ENCODE assay signal across 8 cellular contexts in genomic region chr1:225746361-225747179, GRCh38. TPM values are rescaled to one million over a fixed set of nuclear protein-coding genes. Genes with fewer than 3 reads are reported as not detected.
DNase-seq lines count a peak whose midpoint lies in the region; ATAC-seq and TF ChIP-seq lines count a peak whose summit lies in the region.

No MANE protein-coding gene starts in this region.

- peak overlapping the region; percentile 69 for H3K27ac Mint-ChIP-seq in Caco-2 (ENCODE audit: unreplicated experiment)

- ATAC-seq in HG03045 (IDR thresholded peaks at IDR 0.05; ENCODE audit: unreplicated experiment) (no peak), HG02759 (IDR thresholded peaks at IDR 0.05; ENCODE audit: unreplicated experiment) (no peak)

- POLR2A ChIA-PET in Caco-2 (lab: Charles Lee), result interaction anchor here (0.5 kb wide), 1 partner anchor 17 kb away, joined by 11 read pairs; no protein-coding TSS in a partner anchor

- intact Hi-C loops in Caco-2 (cut with micrococcal nuclease; ENCODE audit: unreplicated experiment), result no loop called here

- H3K4me1 ChIP-seq in Caco-2, result peaks cover 13% of the 10 kb centered on the region

- no peaks in the 10 kb centered on the region for H3K27me3 Mint-ChIP-seq in Caco-2 (ENCODE audit: insufficient read depth, unreplicated experiment)

- H3K9me3 Mint-ChIP-seq in Caco-2 (ENCODE audit: unreplicated experiment), result no peaks in the 10 kb centered on the region

- peak overlapping the region; percentile 5 for H3K4me3 Mint-ChIP-seq in Caco-2 (ENCODE audit: unreplicated experiment)

- CTCF ChIA-PET in Caco-2 (lab: Charles Lee), result interaction anchor here (0.7 to 2.2 kb wide), 4 partner anchors 31 to 307 kb away, joined by 4 to 14 read pairs (median 4); partner anchors contain the start of gene SRP9

- H3K4me3 ChIP-seq in Caco-2 (ENCODE audit: low read depth, low read length) (peak overlapping the region; percentile 19; the same call in 1 of the 2 replicates), astrocyte of the cerebellum (ENCODE audit: low read depth, low read length) (peak overlapping the region; percentile 23), skeletal muscle cell (ENCODE audit: low read depth, low read length) (peak overlapping the region; percentile 44)

- H3K36me3 Mint-ChIP-seq in Caco-2 (ENCODE audit: insufficient read depth, unreplicated experiment), result no peaks in the 10 kb centered on the region

- no peaks in the 10 kb centered on the region for H3K4me1 Mint-ChIP-seq in Caco-2 (ENCODE audit: low read depth, unreplicated experiment)

- TF ChIP-seq CTCF in Caco-2 (IDR thresholded peaks at IDR 0.05; ENCODE audit: insufficient read depth in 1 of 2, low read depth in 1 of 2, low read length in 1 of 2, severe bottlenecking in 1 of 2, unreplicated experiment in 1 of 2) (no peak), astrocyte of the cerebellum (IDR thresholded peaks at IDR 0.05; ENCODE audit: low read depth, low read length, missing control alignments) (peak; percentile 38), GM13976 (IDR thresholded peaks at IDR 0.05; ENCODE audit: borderline replicate concordance, control extremely low read depth, extremely low read depth, insufficient read depth, missing control alignments) (no peak)

- DNase-seq in Caco-2 (peak; percentile 59 to 63), NCI-H128 (lab: John Stamatoyannopoulos, UW; ENCODE audit: unreplicated experiment) (peak; percentile 26), astrocyte of the cerebellum (ENCODE audit: low read depth) (peak; percentile 95), iPS DF 4.7 (ENCODE audit: extremely low read depth, low spot score) (peak; percentile 68), skeletal muscle cell (ENCODE audit: low read depth) (peak; percentile 66), GM13976 (ENCODE audit: low spot score) (no peak)

- no peaks in the 10 kb centered on the region for H3K9me3 ChIP-seq in Caco-2

- no peaks in the 10 kb centered on the region for H3K36me3 ChIP-seq in Caco-2 (ENCODE audit: control insufficient read depth, insufficient read depth, low read length)

- H3K27me3 ChIP-seq in Caco-2 (replicated peaks; ENCODE audit: control insufficient read depth, insufficient read depth, low read length), result no peaks in the 10 kb centered on the region

- in situ Hi-C loops in astrocyte of the cerebellum (cut with HindIII; ENCODE audit: low sequenced_read_pairs), result no loop called here
- in situ Hi-C loops in GM13976 (cut with MboI; ENCODE audit: low sequenced_read_pairs, unreplicated experiment), result no loop called here

- no TSS peak for BruUV-seq in Caco-2 (replicated peaks; lab: Mats Ljungman, UMichigan)

RNA-seq across cellular contexts. Expression of gene SRP9, which starts 31.1 kb away (rescaled TPM):
- 261 and 276 TPM in 2 replicates for total RNA-seq in Caco-2 (2022)
